ENCODE assay signal across 1 cellular context in genomic region chr17:79009397-79010303, GRCh38.
TF ChIP-seq lines count a peak whose summit lies in the region.

Gene CANT1, minus strand, starts transcription at chr17:79009764. Its CDS starts 12,142 bp downstream, at chr17:78997622.

TF ChIP-seq in A549, 52 proteins besides CTCF, POLR2A, EP300 and RAD21 (continued from another document):
- TF ChIP-seq PBX3 (IDR thresholded peaks at IDR 0.05) (no peak), USF2 (IDR thresholded peaks at IDR 0.05) (no peak), EHMT2 (IDR thresholded peaks at IDR 0.05; ENCODE audit: low read depth) (no peak), NFE2L2 (conservative IDR thresholded peaks at IDR 0.05; ENCODE audit: low read length) (no peak), RARB (CRISPR knock-in tag; IDR thresholded peaks at IDR 0.05) (no peak), HDAC2 (IDR thresholded peaks at IDR 0.05) (no peak), RCOR1 (IDR thresholded peaks at IDR 0.05; ENCODE audit: low read depth, low read length) (no peak), RNF2 (IDR thresholded peaks at IDR 0.05; ENCODE audit: borderline replicate concordance, low read depth) (no peak), ZNF302 (CRISPR knock-in tag; IDR thresholded peaks at IDR 0.05) (no peak), MAX (IDR thresholded peaks at IDR 0.05) (peak; percentile 61; the same call in 1 of the 2 replicates), CBX2 (IDR thresholded peaks at IDR 0.05; ENCODE audit: borderline replicate concordance, low read depth) (no peak), POLR2AphosphoS2 (conservative IDR thresholded peaks at IDR 0.05; ENCODE audit: low read length) (no peak), MYC (IDR thresholded peaks at IDR 0.05; ENCODE audit: borderline replicate concordance, low read length) (no peak), RFX5 (IDR thresholded peaks at IDR 0.05) (no peak), ATOH8 (CRISPR knock-in tag; IDR thresholded peaks at IDR 0.05; ENCODE audit: low read depth) (no peak)
